ENCODE assay signal across 17 cellular contexts in genomic region chr11:87180743-87181142, GRCh38.
DNase-seq lines count a peak whose midpoint lies in the region; ATAC-seq and TF ChIP-seq lines count a peak whose summit lies in the region.
"Had no signal": no experiment of that assay in that cellular context is flagged by ENCODE, and none has a peak within 500 bp of the region (broad histone marks: within the 10 kb centered on the region; RNA-seq: fewer than 3 reads in every experiment).

No MANE protein-coding gene starts in this region.

- H3K9ac ChIP-seq in PC-3 (ENCODE audit: low read length), result no peak overlapping the region

- CTCF ChIA-PET in PC-3 (lab: Charles Lee) (no interaction called here), T-cell (lab: Charles Lee) (no interaction called here)

- peaks cover 7% of the 10 kb centered on the region for H3K4me1 ChIP-seq in PC-3 (ENCODE audit: insufficient read depth, low read length)

- no peak for TF ChIP-seq CTCF in PC-3 (conservative IDR thresholded peaks at IDR 0.05; ENCODE audit: low read depth, low read length)

- ATAC-seq in PC-3 (no peak; the same call in 1 of the 2 replicates), T-cell (replicated peaks in 1 of 4) (no peak)
- ATAC-seq: activated CD8-positive, alpha-beta T cell treated with anti-CD3 and anti-CD28 coated beads for 36 hours; activated naive CD8-positive, alpha-beta T cell treated with anti-CD3 and anti-CD28 coated beads, Interleukin-2, amount 50 U/mL, for 24 hours; esophagus mucosa; naive thymus-derived CD8-positive, alpha-beta T cell had no signal

- H3K27me3 ChIP-seq in PC-3 (ENCODE audit: low read length), result no peaks in the 10 kb centered on the region

- POLR2A ChIA-PET in PC-3 (lab: Charles Lee; ENCODE audit: unreplicated experiment), result interaction anchor here (0.6 kb wide), 1 partner anchor 48 kb away, joined by 5 read pairs; no protein-coding TSS in a partner anchor
- POLR2A ChIA-PET in T-cell (lab: Charles Lee), result no interaction called here

- no peaks in the 10 kb centered on the region for H4K20me1 ChIP-seq in PC-3 (ENCODE audit: low read length)

- intact Hi-C loops in PC-3 (cut with micrococcal nuclease), result no loop called here
- intact Hi-C loops in posterior cingulate gyrus (cut with DNase I), result no loop called here

- H2AFZ ChIP-seq in PC-3 (ENCODE audit: low read length), result no peak overlapping the region

- no peaks in the 10 kb centered on the region for H3K9me2 ChIP-seq in PC-3 (replicated peaks; ENCODE audit: low read length)

- H3K9me3 ChIP-seq in PC-3 (ENCODE audit: low read length), result no peaks in the 10 kb centered on the region

- peaks cover 55% of the 10 kb centered on the region for H3K36me3 Mint-ChIP-seq in T-cell

- H3K79me2 ChIP-seq in PC-3 (ENCODE audit: low read length), result no peaks in the 10 kb centered on the region

- H3K4me3 Mint-ChIP-seq in T-cell, result no peak overlapping the region
- H3K4me3 Mint-ChIP-seq: activated CD8-positive, alpha-beta T cell treated with anti-CD3 and anti-CD28 coated beads for 36 hours; activated naive CD8-positive, alpha-beta T cell treated with anti-CD3 and anti-CD28 coated beads, Interleukin-2, amount 50 U/mL, for 24 hours; activated T-helper 1 cell treated with anti-CD3 and anti-CD28 coated beads, Interleukin-12 subunit alpha, Interleukin-12 subunit beta, Interleukin-2, Interleukin-4 antibody, amounts not matched to agents 30 ng/mL and 10 ng/mL and 1 ng/mL, durations not matched to agents 14 hours and 24 hours and 36 hours; CD8-positive, alpha-beta memory T cell; dendritic cell treated with granulocyte-macrophage colony-stimulating factor and Interleukin-4, amounts not matched to agents 40 ng/mL and 50 ng/mL, for 4 days; naive thymus-derived CD8-positive, alpha-beta T cell had no signal

- H3F3A ChIP-seq in PC-3 (ENCODE audit: low read length, unreplicated experiment), result no peaks in the 10 kb centered on the region

- no TSS peak for BruUV-seq in PC-3 (replicated peaks; lab: Mats Ljungman, UMichigan)

- no peak overlapping the region for H3K27ac ChIP-seq in PC-3 (ENCODE audit: low read length)

- DNase-seq in GM03348 (ENCODE audit: low spot score) (peak; percentile 64), PC-3 (peak; percentile 23), fibroblast of gingiva (ENCODE audit: low read depth) (peak; percentile 63), skeletal muscle cell (ENCODE audit: low read depth) (peak; percentile 23), T-cell (no peak), posterior cingulate gyrus (no peak), pons (ENCODE audit: low spot score) (no peak)
- DNase-seq: activated CD8-positive, alpha-beta T cell treated with anti-CD3 and anti-CD28 coated beads for 36 hours; activated naive CD8-positive, alpha-beta T cell treated with anti-CD3 and anti-CD28 coated beads, Interleukin-2, amount 50 U/mL, for 24 hours; CD8-positive, alpha-beta memory T cell; naive thymus-derived CD8-positive, alpha-beta T cell; NCI-H2029; NCI-H526; OCI-M1 had no signal

- peaks cover 0 to 6% (median 0%) of the 10 kb centered on the region in 3 donors for H3K4me1 Mint-ChIP-seq in T-cell
- H3K4me1 Mint-ChIP-seq: activated naive CD8-positive, alpha-beta T cell treated with anti-CD3 and anti-CD28 coated beads, Interleukin-2, amount 50 U/mL, for 24 hours had no signal

- no peak overlapping the region for H3K4me3 ChIP-seq in PC-3 (ENCODE audit: low read length)
- no peak overlapping the region for H3K4me3 ChIP-seq in skeletal muscle cell (ENCODE audit: low read depth, low read length)

- no peak overlapping the region for H3K4me2 ChIP-seq in PC-3 (ENCODE audit: low read length)

- peaks cover 0 to 5% (median 4%) of the 10 kb centered on the region in 3 donors for H3K9me3 Mint-ChIP-seq in T-cell

- no peaks in the 10 kb centered on the region for H3K36me3 ChIP-seq in PC-3 (ENCODE audit: low read depth, low read length)

- no peaks in the 10 kb centered on the region for H3K27me3 Mint-ChIP-seq in T-cell
- H3K27me3 Mint-ChIP-seq: activated CD8-positive, alpha-beta T cell treated with anti-CD3 and anti-CD28 coated beads for 36 hours; activated naive CD8-positive, alpha-beta T cell treated with anti-CD3 and anti-CD28 coated beads, Interleukin-2, amount 50 U/mL, for 24 hours; CD8-positive, alpha-beta memory T cell; dendritic cell treated with granulocyte-macrophage colony-stimulating factor and Interleukin-4, amounts not matched to agents 40 ng/mL and 50 ng/mL, for 4 days; naive thymus-derived CD8-positive, alpha-beta T cell had no signal

- H3K27ac Mint-ChIP-seq in T-cell, result no peak overlapping the region
- H3K27ac Mint-ChIP-seq: activated CD8-positive, alpha-beta T cell treated with anti-CD3 and anti-CD28 coated beads for 36 hours; activated naive CD8-positive, alpha-beta T cell treated with anti-CD3 and anti-CD28 coated beads, Interleukin-2, amount 50 U/mL, for 24 hours; activated T-helper 1 cell treated with anti-CD3 and anti-CD28 coated beads, Interleukin-12 subunit alpha, Interleukin-12 subunit beta, Interleukin-2, Interleukin-4 antibody, amounts not matched to agents 30 ng/mL and 10 ng/mL and 1 ng/mL, durations not matched to agents 14 hours and 24 hours and 36 hours; CD8-positive, alpha-beta memory T cell; dendritic cell treated with granulocyte-macrophage colony-stimulating factor and Interleukin-4, amounts not matched to agents 40 ng/mL and 50 ng/mL, for 4 days; naive thymus-derived CD8-positive, alpha-beta T cell had no signal

Comparison
In these comparisons a context has a peak if more than half of its experiments do, and no peak if none do; other contexts are left out.
1. DNase-seq: peak in GM03348 (single experiment), PC-3 (single experiment), fibroblast of gingiva (single experiment) and skeletal muscle cell (single experiment); none in T-cell (0 of 34), posterior cingulate gyrus (0 of 10) and pons (single experiment).